ENCODE assay signal across 12 cellular contexts in the genomic region with DNA sequence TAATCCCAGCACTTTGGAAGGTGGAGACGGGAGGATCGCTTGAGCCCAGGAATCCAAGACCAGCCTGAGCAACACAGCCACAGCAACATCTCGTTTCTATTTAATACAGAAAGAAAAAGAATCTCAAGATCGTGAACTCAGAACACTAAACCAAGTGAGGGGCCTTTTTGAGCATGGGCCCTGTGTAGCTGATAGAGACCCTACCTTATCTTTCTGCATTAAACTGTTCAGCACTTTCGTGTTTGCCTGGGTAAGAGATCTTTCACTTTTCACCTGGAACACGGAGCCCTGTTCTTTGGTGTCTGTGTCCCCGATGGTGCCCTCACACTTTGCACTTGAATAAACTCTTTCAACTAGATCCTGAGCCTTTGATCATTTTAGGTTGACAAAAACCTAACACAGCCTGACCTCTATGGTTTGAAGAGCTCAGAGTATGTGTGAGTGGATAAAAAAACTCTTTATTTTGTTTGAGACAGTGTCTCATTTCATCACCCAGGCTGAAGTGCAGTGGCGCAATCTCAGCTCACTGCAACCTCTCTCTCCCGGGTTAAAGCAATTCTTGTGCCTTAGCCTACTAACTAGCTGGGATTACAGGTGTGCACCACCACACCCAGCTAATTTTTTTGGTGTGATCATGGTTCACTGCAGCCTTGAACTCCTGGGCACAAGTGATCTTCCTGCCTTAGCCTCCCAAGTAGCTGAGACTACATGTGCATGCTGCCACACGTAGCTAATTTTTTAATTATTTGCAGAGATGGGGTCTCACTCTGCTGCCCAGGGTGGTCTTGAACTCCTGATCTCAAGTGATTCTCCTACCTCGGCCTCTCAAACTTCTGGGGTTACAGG.
"Had no signal": no experiment of that assay in that cellular context is flagged by ENCODE, and none has a peak within 500 bp of the region (broad histone marks: within the 10 kb centered on the region; RNA-seq: fewer than 3 reads in every experiment).

No MANE protein-coding gene starts in this region.

- H3K27me3 ChIP-seq: ascending aorta, colonic mucosa, esophagus squamous epithelium, neural progenitor cell, ovary, transverse colon had no signal

- H3K4me3 ChIP-seq: ascending aorta, colonic mucosa, esophagus squamous epithelium, left ventricle myocardium inferior, neural progenitor cell, ovary, skin epidermis, transverse colon had no signal

- DNase-seq: activated CD4-positive, alpha-beta T cell treated with anti-CD3 and anti-CD28 coated beads, Interleukin-2, amount 50 U/mL, for 4 hours; colonic mucosa; esophagus squamous epithelium; foreskin fibroblast; glutamatergic neuron; left ventricle myocardium inferior; mesendoderm; ovary; transverse colon had no signal

- H2AFZ ChIP-seq: neural progenitor cell had no signal

- H3K4me1 ChIP-seq: ascending aorta, colonic mucosa, esophagus squamous epithelium, left ventricle myocardium inferior, neural progenitor cell, transverse colon had no signal

- H3K4me2 ChIP-seq: neural progenitor cell had no signal

- H3K27ac Mint-ChIP-seq: neural progenitor cell had no signal

- H3K36me3 ChIP-seq: ascending aorta, colonic mucosa, esophagus squamous epithelium, left ventricle myocardium inferior, neural progenitor cell, ovary, transverse colon had no signal

- H3K36me3 Mint-ChIP-seq: neural progenitor cell had no signal

- H3K9me3 ChIP-seq: ascending aorta, colonic mucosa, esophagus squamous epithelium, left ventricle myocardium inferior, ovary, transverse colon had no signal

- H3K27ac ChIP-seq: ascending aorta, colonic mucosa, esophagus squamous epithelium, left ventricle myocardium inferior, neural progenitor cell, ovary, skin epidermis, transverse colon had no signal

- H3K4me3 Mint-ChIP-seq: neural progenitor cell had no signal
